8 cellular contexts compared by ENCODE assay signal in genomic region chr11:123137496-123138270, GRCh38. TPM values are rescaled to one million over a fixed set of nuclear protein-coding genes. Genes with fewer than 3 reads are reported as not detected.
DNase-seq lines count a peak whose midpoint lies in the region; ATAC-seq and TF ChIP-seq lines count a peak whose summit lies in the region.

No MANE protein-coding gene starts in this region.

- H3K4me1 ChIP-seq in GM23338 (ENCODE audit: insufficient read depth) (no peaks in the 10 kb centered on the region), stomach (peaks cover 0 to 36% (median 8%) of the 10 kb centered on the region in 4 donors)

- H3K36me3 Mint-ChIP-seq in GM23338 (ENCODE audit: low read depth), result no peaks in the 10 kb centered on the region
- H3K36me3 Mint-ChIP-seq in immature natural killer cell, result peaks cover 0 to 4% (median 0%) of the 10 kb centered on the region in 3 donors
- no peaks in the 10 kb centered on the region for H3K36me3 Mint-ChIP-seq in activated naive CD8-positive, alpha-beta T cell treated with anti-CD3 and anti-CD28 coated beads, Interleukin-2, amount 50 U/mL, for 24 hours (ENCODE audit: low read depth)

- H3K9me2 ChIP-seq in GM23338 (ENCODE audit: insufficient read depth), result no peaks in the 10 kb centered on the region

- TF ChIP-seq EP300 in stomach (IDR thresholded peaks at IDR 0.05), result no peak

- 0 out of 2 replicates have a peak overlapping the region, but pooled peaks have one; percentile 53 for H2AFZ ChIP-seq in GM23338

- H3K27ac ChIP-seq in GM23338 (ENCODE audit: low read depth), result peak overlapping the region; percentile 41
- peak overlapping the region; percentile 37 to 80 (median 74) for H3K27ac ChIP-seq in stomach

- peaks cover 18% of the 10 kb centered on the region for H3K4me1 Mint-ChIP-seq in GM23338
- H3K4me1 Mint-ChIP-seq in immature natural killer cell, result peaks cover 7 to 11% of the 10 kb centered on the region in 2 donors
- H3K4me1 Mint-ChIP-seq in activated naive CD8-positive, alpha-beta T cell treated with anti-CD3 and anti-CD28 coated beads, Interleukin-2, amount 50 U/mL, for 24 hours, result no peaks in the 10 kb centered on the region

- H4K20me1 ChIP-seq in GM23338 (replicated peaks; ENCODE audit: insufficient read depth), result no peaks in the 10 kb centered on the region

- 24 to 35% (median 35%) methylated on average over 22 to 23 of the region's 23 CpGs for WGBS in stomach, 5 donors

- H3F3A ChIP-seq in GM23338 (replicated peaks; ENCODE audit: low read depth), result no peaks in the 10 kb centered on the region

- H3K36me3 ChIP-seq in GM23338 (ENCODE audit: insufficient read depth) (no peaks in the 10 kb centered on the region), stomach (no peaks in the 10 kb centered on the region)

- DNase-seq in GM23338 (ENCODE audit: low spot score) (peak; percentile 85), astrocyte of the cerebellum (ENCODE audit: low read depth) (peak; percentile 67), immature natural killer cell (peak in 1 of 3 donors; percentile 2), stomach (peak; percentile 47), NCI-H82 (lab: John Stamatoyannopoulos, UW) (no peak)
- DNase-seq in activated naive CD8-positive, alpha-beta T cell treated with anti-CD3 and anti-CD28 coated beads, Interleukin-2, amount 50 U/mL, for 24 hours, result no peak
- no peak for DNase-seq in activated effector memory CD4-positive, alpha-beta T cell treated with Interleukin-2 at 50 U/mL for 16 hours

- H3K4me3 ChIP-seq in GM23338 (no peak overlapping the region), astrocyte of the cerebellum (ENCODE audit: low read depth, low read length) (no peak overlapping the region), stomach (peak overlapping the region in 2 of 4 donors; percentile 13 to 14)

- TF ChIP-seq POLR2A in stomach (IDR thresholded peaks at IDR 0.05), result no peak

- H3K9me3 Mint-ChIP-seq in GM23338, result no peaks in the 10 kb centered on the region; the same call in 2 of the 3 replicates
- no peaks in the 10 kb centered on the region for H3K9me3 Mint-ChIP-seq in immature natural killer cell
- no peaks in the 10 kb centered on the region for H3K9me3 Mint-ChIP-seq in activated naive CD8-positive, alpha-beta T cell treated with anti-CD3 and anti-CD28 coated beads, Interleukin-2, amount 50 U/mL, for 24 hours

- in situ Hi-C loops in astrocyte of the cerebellum (cut with HindIII; ENCODE audit: low sequenced_read_pairs), result no loop called here

- TF ChIP-seq CTCF in GM23338 (conservative IDR thresholded peaks at IDR 0.05; ENCODE audit: low read depth in 2 of 2), result no peak
- TF ChIP-seq CTCF in astrocyte of the cerebellum (IDR thresholded peaks at IDR 0.05; ENCODE audit: low read depth, low read length, missing control alignments), result peak; percentile 33
- no peak for TF ChIP-seq CTCF in stomach (IDR thresholded peaks at IDR 0.05)

- peak; percentile 92 for ATAC-seq in GM23338
- no peak for ATAC-seq in HG03469 (IDR thresholded peaks at IDR 0.05; ENCODE audit: unreplicated experiment)
- no peak for ATAC-seq in activated naive CD8-positive, alpha-beta T cell treated with anti-CD3 and anti-CD28 coated beads, Interleukin-2, amount 50 U/mL, for 24 hours

- H3K79me2 ChIP-seq in GM23338 (replicated peaks; ENCODE audit: insufficient read depth), result no peaks in the 10 kb centered on the region; the same call in 1 of the 2 replicates

- intact Hi-C loops in stomach (cut with DNase I; ENCODE audit: low total_unique reads), result no loop called here

- no peaks in the 10 kb centered on the region for H3K27me3 ChIP-seq in GM23338 (ENCODE audit: insufficient read depth)
- H3K27me3 ChIP-seq in stomach, result no peaks in the 10 kb centered on the region

- H3K9me3 ChIP-seq in stomach, result no peaks in the 10 kb centered on the region

- peaks cover 7% of the 10 kb centered on the region for H3K27me3 Mint-ChIP-seq in GM23338 (ENCODE audit: insufficient read depth, low read depth, poor library complexity)
- peaks cover 0 to 5% (median 3%) of the 10 kb centered on the region in 3 donors for H3K27me3 Mint-ChIP-seq in immature natural killer cell (ENCODE audit: low read depth in 3 of 3)
- peaks cover 1% of the 10 kb centered on the region for H3K27me3 Mint-ChIP-seq in activated naive CD8-positive, alpha-beta T cell treated with anti-CD3 and anti-CD28 coated beads, Interleukin-2, amount 50 U/mL, for 24 hours

- H3K27ac Mint-ChIP-seq in GM23338 (peak overlapping the region; percentile 89), immature natural killer cell (peak overlapping the region in 1 of 6 donors; percentile 28)
- no peak overlapping the region for H3K27ac Mint-ChIP-seq in activated naive CD8-positive, alpha-beta T cell treated with anti-CD3 and anti-CD28 coated beads, Interleukin-2, amount 50 U/mL, for 24 hours

- no peak overlapping the region for H3K4me2 ChIP-seq in GM23338

- H3K4me3 Mint-ChIP-seq in GM23338, result 0 out of 3 replicates have a peak overlapping the region, but pooled peaks have one; percentile 40
- peak overlapping the region in 4 of 5 donors; percentile 46 to 67 (median 58) for H3K4me3 Mint-ChIP-seq in immature natural killer cell
- no peak overlapping the region for H3K4me3 Mint-ChIP-seq in activated naive CD8-positive, alpha-beta T cell treated with anti-CD3 and anti-CD28 coated beads, Interleukin-2, amount 50 U/mL, for 24 hours

TF ChIP-seq in GM23338, 12 proteins besides CTCF, POLR2A, EP300 and RAD21 (continues in another document):
- TF ChIP-seq STAT1 (IDR thresholded peaks at IDR 0.05; ENCODE audit: unreplicated experiment) (no peak), NANOG (IDR thresholded peaks at IDR 0.05; ENCODE audit: borderline replicate concordance) (no peak), ZNF114 (CRISPR knock-in tag; IDR thresholded peaks at IDR 0.05) (no peak), ETS1 (IDR thresholded peaks at IDR 0.05) (no peak), ZNF331 (CRISPR knock-in tag; IDR thresholded peaks at IDR 0.05; ENCODE audit: low read depth) (no peak)

RNA-seq across cellular contexts. Expression of gene CLMP, which starts 57.4 kb away (rescaled TPM):
- total RNA-seq in GM23338 (2014; rRNA removed; shearing (Covaris generic)), result 18.4 and 22.2 TPM in 2 replicates
- polyA plus RNA-seq in GM23338 (2016; fragmentation: Nextera tagmentation; extraction: Ambion mirVana) (7.1 and 8.4 TPM in 2 replicates), immature natural killer cell (under 1 TPM in 2 of 3 donors, not detected in 1; 0.11 to 0.58 TPM), stomach (10 to 100 TPM in 2 of 3 donors, 1 to 10 TPM in 1; 4.9 to 16.2 (median 13.5) TPM)
- total RNA-seq in stomach, result 10 to 100 TPM; 37.8 to 81.2 (median 46.7) TPM

Comparison
In these comparisons a context has a peak if more than half of its experiments do, and no peak if none do; other contexts are left out.
1. DNase-seq: peak in GM23338 (single experiment), astrocyte of the cerebellum (single experiment) and stomach (single experiment); none in activated naive CD8-positive, alpha-beta T cell treated with anti-CD3 and anti-CD28 coated beads, Interleukin-2, amount 50 U/mL, for 24 hours (single experiment), activated effector memory CD4-positive, alpha-beta T cell treated with Interleukin-2 at 50 U/mL for 16 hours (single experiment) and NCI-H82 (single experiment).